Comparison of ENCODE assay signal across 16 cellular contexts in the genomic region with DNA sequence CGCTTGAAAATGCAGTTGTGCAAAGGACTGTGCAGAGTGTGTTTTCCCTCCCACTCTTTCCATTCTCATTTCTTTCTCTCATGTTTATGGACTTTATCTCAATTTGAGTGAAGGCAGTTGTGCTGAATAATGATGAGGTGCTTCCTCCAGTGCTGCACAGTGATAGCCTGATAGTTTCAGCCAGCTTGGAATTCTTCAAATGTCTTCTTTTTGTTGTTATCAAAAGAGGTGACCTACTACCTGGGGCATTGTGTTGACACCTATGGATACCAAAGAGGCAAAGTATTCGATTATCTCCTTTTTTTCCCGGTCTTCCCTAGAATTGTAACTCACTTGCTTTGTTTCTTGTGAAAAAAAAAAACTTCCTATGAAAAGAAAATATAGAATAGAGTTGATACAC.
A peak's percentile ranks its signal among the peaks of the same experiment; 100 is the strongest.
DNase-seq lines count a peak whose midpoint lies in the region; ATAC-seq, FAIRE-seq and TF ChIP-seq lines count a peak whose summit lies in the region.
"Had no signal": no experiment of that assay in that cellular context is flagged by ENCODE, and none has a peak within 500 bp of the region (broad histone marks: within the 10 kb centered on the region; RNA-seq: fewer than 3 reads in every experiment).

No MANE protein-coding gene starts in this region.

- no peak overlapping the region for H3K27ac ChIP-seq in H9 (ENCODE audit: insufficient read length, low read depth, low read length)
- H3K27ac ChIP-seq in H1 (ENCODE audit: low read depth, low read length): no peak overlapping the region
- H3K27ac ChIP-seq in mesendoderm (ENCODE audit: low read depth, low read length): no peak overlapping the region

- H3K4me3 ChIP-seq in H1 (ENCODE audit: extremely low read depth in 1 of 4, insufficient read depth in 2 of 4, low read depth in 3 of 4, low read length in 4 of 4) (no peak overlapping the region), mesendoderm (ENCODE audit: low read length) (no peak overlapping the region)

- H2AK5ac ChIP-seq in H9 (ENCODE audit: insufficient read length, low read length) (no peak overlapping the region), H1 (ENCODE audit: low read depth, low read length) (no peak overlapping the region), mesendoderm (ENCODE audit: low read length) (no peak overlapping the region)

- no peak overlapping the region for H2BK15ac ChIP-seq in H9 (ENCODE audit: low read depth, low read length)
- H2BK15ac ChIP-seq in H1 (ENCODE audit: low read length): no peak overlapping the region
- no peak overlapping the region for H2BK15ac ChIP-seq in mesendoderm (replicated peaks; ENCODE audit: low read depth)

- no peak overlapping the region for H2AFZ ChIP-seq in H9 (ENCODE audit: low read length)
- H2AFZ ChIP-seq in H1 (ENCODE audit: low read length): no peak overlapping the region

- peaks cover 44 to 52% of the 10 kb centered on the region in 2 experiments for H3K4me1 Mint-ChIP-seq in H9
- H3K4me1 Mint-ChIP-seq: CD4-positive, alpha-beta memory T cell had no signal

- H3K14ac ChIP-seq in H9 (ENCODE audit: insufficient read depth, low read length) (no peak overlapping the region), H1 (ENCODE audit: insufficient read length) (no peak overlapping the region)

- H3K79me1 ChIP-seq in H9 (ENCODE audit: insufficient read depth, low read depth, low read length, poor library complexity, severe bottlenecking) (no peaks in the 10 kb centered on the region), H1 (ENCODE audit: low read depth, low read length) (no peaks in the 10 kb centered on the region), mesendoderm (ENCODE audit: low read length) (no peaks in the 10 kb centered on the region)

- no peak overlapping the region for H2BK20ac ChIP-seq in H9 (ENCODE audit: low read depth, low read length, poor library complexity, severe bottlenecking)
- H2BK20ac ChIP-seq in H1 (ENCODE audit: low read length): peak overlapping the region; percentile 75; the same call in 1 of the 2 replicates

- H4K91ac ChIP-seq in H9 (ENCODE audit: insufficient read length, low read depth, low read length) (no peak overlapping the region), H1 (replicated peaks; ENCODE audit: insufficient read length, low read length) (peak overlapping the region; percentile 32)

- H4K20me1 ChIP-seq in H9 (ENCODE audit: control insufficient read depth, insufficient read depth, insufficient read length): no peaks in the 10 kb centered on the region
- no peaks in the 10 kb centered on the region for H4K20me1 ChIP-seq in H1 (replicated peaks in 1 of 2; ENCODE audit: control insufficient read depth in 1 of 2, insufficient read depth in 2 of 2, low read length in 2 of 2)

- TF ChIP-seq POLR2A in H1 (IDR thresholded peaks at IDR 0.05; ENCODE audit: control extremely low read depth in 1 of 2, low read depth in 2 of 2, low read length in 2 of 2): no peak

- peak overlapping the region; percentile 32 to 90 (median 46); a peak in 4 of 7 replicates for H3K27ac Mint-ChIP-seq in H9
- H3K27ac Mint-ChIP-seq: CD4-positive, alpha-beta memory T cell had no signal

- H3K4me3 Mint-ChIP-seq in H9: no peak overlapping the region
- H3K4me3 Mint-ChIP-seq: CD4-positive, alpha-beta memory T cell had no signal

- no peaks in the 10 kb centered on the region; a peak in 1 of 7 replicates for H3K36me3 Mint-ChIP-seq in H9 (ENCODE audit: insufficient read depth in 1 of 3, low read depth in 3 of 3)
- H3K36me3 Mint-ChIP-seq: CD4-positive, alpha-beta memory T cell had no signal

- H3T11ph ChIP-seq in H9 (ENCODE audit: low read length): no peak overlapping the region

- WGBS in H9 (ENCODE audit: extremely low coverage, insufficient read length, low lambda C conversion rate): no CpG with 5 or more reads among the region's 3 CpGs
- 55% methylated on average over 3 of the region's 3 CpGs; no CpG with 5 or more reads in 1 of the 2 experiments for WGBS in H1 (ENCODE audit: extremely low coverage in 1 of 2, insufficient coverage in 1 of 2, insufficient read length in 1 of 2, insufficient replicate concordance in 2 of 2, low coverage in 1 of 2, low lambda C conversion rate in 2 of 2, missing lambda C conversion rate in 1 of 2), 2 experiments
- no CpG with 5 or more reads among the region's 3 CpGs for WGBS in mesendoderm (ENCODE audit: extremely low coverage, insufficient coverage, low lambda C conversion rate)

- H3K4me2 ChIP-seq in H9 (ENCODE audit: insufficient read depth, insufficient read length, low read length) (no peak overlapping the region), H1 (ENCODE audit: insufficient read depth in 1 of 2, low read depth in 2 of 2, low read length in 2 of 2) (peak overlapping the region in 1 of 2 experiments; percentile 16; a peak in 2 of 4 replicates), mesendoderm (ENCODE audit: low read length) (no peak overlapping the region)

- H2BK12ac ChIP-seq in H9 (ENCODE audit: insufficient read length, low read depth, low read length) (no peak overlapping the region), H1 (ENCODE audit: low read depth, low read length) (peak overlapping the region; percentile 85)

- H3K36me3 ChIP-seq in H1 (ENCODE audit: control insufficient read depth in 2 of 4, insufficient read depth in 4 of 4, low read length in 3 of 4) (no peaks in the 10 kb centered on the region; a peak in 1 of 8 replicates), mesendoderm (ENCODE audit: control insufficient read depth, insufficient read depth, low read length) (no peaks in the 10 kb centered on the region)

- H4K5ac ChIP-seq in H9 (ENCODE audit: insufficient read length, low read depth, low read length) (no peak overlapping the region), H1 (ENCODE audit: insufficient read length, low read depth, low read length) (no peak overlapping the region), mesendoderm (ENCODE audit: low read length) (no peak overlapping the region)

- no peak for TF ChIP-seq EP300 in H1 (IDR thresholded peaks at IDR 0.05; ENCODE audit: borderline replicate concordance in 1 of 2, low read depth in 2 of 2, low read length in 2 of 2)

- TF ChIP-seq RAD21 in H1 (IDR thresholded peaks at IDR 0.05 in 1 of 2, conservative IDR thresholded peaks at IDR 0.05 in 1 of 2; ENCODE audit: low read depth in 2 of 2, low read length in 2 of 2): no peak

- H2BK120ac ChIP-seq in H9 (ENCODE audit: low read depth, low read length, poor library complexity, severe bottlenecking): no peak overlapping the region
- peak overlapping the region; percentile 10 for H2BK120ac ChIP-seq in H1 (replicated peaks; ENCODE audit: low read depth, low read length)
- H2BK120ac ChIP-seq in mesendoderm (ENCODE audit: low read depth, low read length): no peak overlapping the region

- H3K23me2 ChIP-seq in H9 (ENCODE audit: insufficient read length, low read depth, low read length, poor library complexity, severe bottlenecking) (no peaks in the 10 kb centered on the region), H1 (ENCODE audit: low read depth, low read length) (no peaks in the 10 kb centered on the region; the same call in 1 of the 2 replicates)

- H3K27me3 ChIP-seq in H9 (ENCODE audit: insufficient read depth, low read length) (no peaks in the 10 kb centered on the region), H1 (replicated peaks in 1 of 4; ENCODE audit: control insufficient read depth in 3 of 4, extremely low read depth in 1 of 4, insufficient read depth in 3 of 4, low read length in 3 of 4) (no peaks in the 10 kb centered on the region), mesendoderm (ENCODE audit: insufficient read depth, low read length, poor library complexity) (no peaks in the 10 kb centered on the region)

- TF ChIP-seq CTCF in H9 (conservative IDR thresholded peaks at IDR 0.05) (no peak), H1 (IDR thresholded peaks at IDR 0.05; ENCODE audit: control extremely low read depth in 1 of 3, insufficient read depth in 1 of 3, low read depth in 1 of 3, low read length in 3 of 3) (no peak)

- no peaks in the 10 kb centered on the region for H3K9me3 ChIP-seq in H9 (ENCODE audit: control insufficient read depth, low read depth, low read length)
- no peaks in the 10 kb centered on the region for H3K9me3 ChIP-seq in H1 (ENCODE audit: insufficient read depth in 2 of 2, low read depth in 1 of 2, low read length in 1 of 2)
- H3K9me3 ChIP-seq: Caco-2 had no signal

- no peaks in the 10 kb centered on the region for H3K9me3 Mint-ChIP-seq in H9

- peaks cover 9% of the 10 kb centered on the region; the same call in 1 of the 2 replicates for H3K4me1 ChIP-seq in H9 (ENCODE audit: insufficient read depth, low read length)
- peaks cover 1 to 4% (median 4%) of the 10 kb centered on the region in 4 experiments; a peak in 4 of 7 replicates for H3K4me1 ChIP-seq in H1 (replicated peaks in 1 of 4; ENCODE audit: control insufficient read depth in 3 of 4, insufficient read depth in 4 of 4, low read length in 3 of 4)
- H3K4me1 ChIP-seq in mesendoderm (ENCODE audit: control insufficient read depth, low read depth, low read length): no peaks in the 10 kb centered on the region

- no peak overlapping the region for H2BK5ac ChIP-seq in H9 (ENCODE audit: insufficient read length, low read length)
- H2BK5ac ChIP-seq in H1 (ENCODE audit: low read depth, low read length): peak overlapping the region; percentile 86; the same call in 1 of the 2 replicates
- no peak overlapping the region for H2BK5ac ChIP-seq in mesendoderm (ENCODE audit: low read length)

- CTCF ChIA-PET in H1 (lab: Charles Lee; ENCODE audit: partially characterized antibody): interaction anchor here (1.3 kb wide), 1 partner anchor 88 kb away, joined by 3 read pairs; no protein-coding TSS in a partner anchor

- no peak overlapping the region for H4K8ac ChIP-seq in H9 (replicated peaks; ENCODE audit: insufficient read length, low read depth, low read length)
- 0 out of 2 replicates have a peak overlapping the region, but pooled peaks have one; percentile 35 for H4K8ac ChIP-seq in H1 (ENCODE audit: extremely low read depth, insufficient read depth, low read length)
- H4K8ac ChIP-seq in mesendoderm (ENCODE audit: low read depth, low read length): no peak overlapping the region

- no peak for ATAC-seq in GM19467 (IDR thresholded peaks at IDR 0.05; ENCODE audit: unreplicated experiment)
- ATAC-seq in GM19455 (IDR thresholded peaks at IDR 0.05; ENCODE audit: unreplicated experiment): no peak
- ATAC-seq: HCT116 had no signal

- H3K23ac ChIP-seq in H9 (ENCODE audit: insufficient read length, low read depth, low read length): no peak overlapping the region
- H3K23ac ChIP-seq in H1 (ENCODE audit: insufficient read length): no peak overlapping the region
- no peak overlapping the region for H3K23ac ChIP-seq in mesendoderm (ENCODE audit: low read length)

- DNase-seq in H9 (no peak), H1 (ENCODE audit: low read depth in 1 of 2, low spot score in 2 of 2) (no peak), mesendoderm (peak; percentile 33), iPS-NIHi7 (ENCODE audit: extremely low spot score) (no peak)
- DNase-seq: C1 segment of cervical spinal cord; Caco-2; CD4-positive, alpha-beta memory T cell; DMS153; DND-41; GOT3; H7 had no signal

- POLR2A ChIA-PET in H1 (lab: Charles Lee; ENCODE audit: partially characterized antibody): interaction anchor here (1.6 kb wide), 1 partner anchor 10 kb away, joined by 3 read pairs; no protein-coding TSS in a partner anchor

- no peak overlapping the region for H3K56ac ChIP-seq in H9 (ENCODE audit: insufficient read length, low read depth, low read length)
- H3K56ac ChIP-seq in H1 (replicated peaks; ENCODE audit: insufficient read length, low read depth, low read length): no peak overlapping the region
- H3K56ac ChIP-seq in mesendoderm (ENCODE audit: low read length): no peak overlapping the region

- no peak overlapping the region for H3K18ac ChIP-seq in H9 (ENCODE audit: insufficient read length, low read depth, low read length)
- peak overlapping the region; percentile 51; the same call in 1 of the 2 replicates for H3K18ac ChIP-seq in H1 (ENCODE audit: extremely low read depth, low read length)
- no peak overlapping the region for H3K18ac ChIP-seq in mesendoderm (ENCODE audit: low read length)

- no peak for FAIRE-seq in H1 (lab: Jason Lieb, UNC)
- FAIRE-seq: G401.6, GM12892 had no signal

- H3K9ac ChIP-seq in H9 (ENCODE audit: extremely low read depth, insufficient read length, low read length) (no peak overlapping the region), H1 (replicated peaks in 1 of 4; ENCODE audit: extremely low read depth in 1 of 4, low read depth in 3 of 4, low read length in 3 of 4) (no peak overlapping the region), mesendoderm (ENCODE audit: low read length) (no peak overlapping the region)

- no peaks in the 10 kb centered on the region for H3K79me2 ChIP-seq in H9 (ENCODE audit: insufficient read depth, low read length)
- H3K79me2 ChIP-seq in H1 (ENCODE audit: control insufficient read depth in 1 of 2, insufficient read depth in 2 of 2, low read length in 2 of 2): no peaks in the 10 kb centered on the region
- H3K79me2 ChIP-seq in mesendoderm (ENCODE audit: control insufficient read depth, insufficient read depth, low read length): no peaks in the 10 kb centered on the region

- H3K4ac ChIP-seq in H9 (ENCODE audit: low read depth, low read length): no peak overlapping the region
- H3K4ac ChIP-seq in H1 (replicated peaks; ENCODE audit: insufficient read length, low read depth, low read length): no peak overlapping the region
- H3K4ac ChIP-seq in mesendoderm (ENCODE audit: low read depth, low read length): no peak overlapping the region

- no peaks in the 10 kb centered on the region for H3K27me3 Mint-ChIP-seq in H9 (ENCODE audit: low read depth)
- H3K27me3 Mint-ChIP-seq: CD4-positive, alpha-beta memory T cell had no signal
